In genomic region chrX:116490091-116490490, GRCh38 we compare ENCODE assay signal across 15 cellular contexts. TPM values are rescaled to one million over a fixed set of nuclear protein-coding genes. Genes with fewer than 3 reads are reported as not detected.
DNase-seq lines count a peak whose midpoint lies in the region; ATAC-seq, FAIRE-seq and TF ChIP-seq lines count a peak whose summit lies in the region.
"Had no signal": no experiment of that assay in that cellular context is flagged by ENCODE, and none has a peak within 500 bp of the region (broad histone marks: within the 10 kb centered on the region; RNA-seq: fewer than 3 reads in every experiment).

No MANE protein-coding gene starts in this region.

- CTCF ChIA-PET in A549 (lab: Yijun Ruan, JAX): interaction anchor here (0.8 to 1.4 kb wide), 4 partner anchors 9 to 1253 kb away, joined by 3 to 6 read pairs (median 3); no protein-coding TSS in a partner anchor

- no peak overlapping the region for H3K4me3 ChIP-seq in A549
- H3K4me3 ChIP-seq: spleen had no signal

- H3K4me2 ChIP-seq in A549: no peak overlapping the region

- peak; percentile 41 to 55; a peak in 3 of 5 replicates for TF ChIP-seq RAD21 in A549 (conservative IDR thresholded peaks at IDR 0.05 in 1 of 2, IDR thresholded peaks at IDR 0.05 in 1 of 2)

- peak; percentile 44; the same call in 1 of the 3 replicates for TF ChIP-seq CTCF in A549 (IDR thresholded peaks at IDR 0.05)

- H3K4me1 ChIP-seq in A549: no peaks in the 10 kb centered on the region
- H3K4me1 ChIP-seq: spleen had no signal

- FAIRE-seq in A549 (lab: Jason Lieb, UNC) (peak; percentile 79), GM18507 (lab: Jason Lieb, UNC) (peak; percentile 42), frontal cortex (lab: Jason Lieb, UNC) (peak; percentile 81)

- no peak for TF ChIP-seq POLR2A in A549 (IDR thresholded peaks at IDR 0.05; ENCODE audit: low read length)

- ATAC-seq in A549 (no peak), GM18519 (IDR thresholded peaks at IDR 0.05; ENCODE audit: low FRiP score, unreplicated experiment) (no peak), HG03139 (IDR thresholded peaks at IDR 0.05; ENCODE audit: unreplicated experiment) (no peak), HG02884 (IDR thresholded peaks at IDR 0.05; ENCODE audit: unreplicated experiment) (no peak), GM19035 (IDR thresholded peaks at IDR 0.05; ENCODE audit: unreplicated experiment) (no peak)
- ATAC-seq: stimulated activated effector memory CD8-positive, alpha-beta T cell treated with anti-CD3 and anti-CD28 coated beads, Interleukin-12 subunit alpha, Interleukin-12 subunit beta, amount 100 ng/mL, for 72 hours had no signal

- POLR2A ChIA-PET in A549 (lab: Yijun Ruan, JAX): no interaction called here

- H3K27ac ChIP-seq in A549: no peak overlapping the region
- H3K27ac ChIP-seq: HL-60, spleen had no signal

- peak in 1 of 2 experiments; percentile 1 for DNase-seq in A549 (ENCODE audit: low read depth in 1 of 2, low spot score in 1 of 2)
- DNase-seq in GM18507 (ENCODE audit: extremely low spot score, insufficient read length, low read depth): no peak
- peak; percentile 23 for DNase-seq in OCI-M1 (lab: John Stamatoyannopoulos, UW)
- no peak for DNase-seq in frontal cortex (ENCODE audit: low spot score in 2 of 2)
- DNase-seq: activated effector memory CD4-positive, alpha-beta T cell treated with anti-CD3 and anti-CD28 coated beads, Interleukin-2, amount 50 U/mL, for 16 hours; HCEC 1CT; NCI-H524 treated with DMSO at 0.1 percent for 48 hours; spleen had no signal

- H3K9me3 ChIP-seq in A549: no peaks in the 10 kb centered on the region
- H3K9me3 ChIP-seq: spleen had no signal

- TF ChIP-seq EP300 in A549 (IDR thresholded peaks at IDR 0.05): no peak

TF ChIP-seq in A549, 52 proteins besides CTCF, POLR2A, EP300 and RAD21:
- TF ChIP-seq POLR2AphosphoS2 (conservative IDR thresholded peaks at IDR 0.05; ENCODE audit: low read length) (no peak), SMC3 (IDR thresholded peaks at IDR 0.05) (peak; percentile 22; the same call in 1 of the 3 replicates), HEYL (CRISPR knock-in tag; IDR thresholded peaks at IDR 0.05) (no peak), HOXA7 (CRISPR knock-in tag; IDR thresholded peaks at IDR 0.05) (no peak), CBX2 (IDR thresholded peaks at IDR 0.05; ENCODE audit: borderline replicate concordance, low read depth) (no peak)

RNA-seq across cellular contexts. Expression of gene CT83, which starts 27.3 kb away (rescaled TPM):
- not detected in 2 replicates for polyA plus RNA-seq in A549 (2011; rRNA removed)
- not detected in 2 replicates for polyA plus RNA-seq in A549 (2012; cell fraction: cytosol; rRNA removed)
- polyA plus RNA-seq in A549 (2012; cell fraction: nucleus; rRNA removed): not detected in 2 replicates
- not detected in 3 replicates for polyA plus RNA-seq in A549 (2017; fragmentation: RNase III; extraction: RNeasy Plus Mini Kit Qiagen cat#74134 plus additional on column Dnase treatment)
- not detected in 2 replicates for polyA minus RNA-seq in A549 (2011; rRNA and poly(A)+ RNA removed)
- not detected for total RNA-seq in frontal cortex
- total RNA-seq: lower leg skin, spleen had no signal
- polyA plus RNA-seq: spleen had no signal

RNA-seq across cellular contexts. Expression of gene SLC6A14, which starts 53.7 kb away (rescaled TPM):
- polyA plus RNA-seq in A549 (2011; rRNA removed) (0.24 and 0.26 TPM in 2 replicates), A549 (2017; fragmentation: RNase III; extraction: RNeasy Plus Mini Kit Qiagen cat#74134 plus additional on column Dnase treatment) (not detected in 3 replicates)
- not detected in 2 replicates for polyA plus RNA-seq in A549 (2012; cell fraction: cytosol; rRNA removed)
- polyA plus RNA-seq in A549 (2012; cell fraction: nucleus; rRNA removed): not detected in 2 replicates
- polyA minus RNA-seq in A549 (2011; rRNA and poly(A)+ RNA removed): 0.15 TPM in 1 of 2 replicates, not detected in the other
- not detected for total RNA-seq in frontal cortex
- total RNA-seq: spleen had no signal
